In the genomic region with DNA sequence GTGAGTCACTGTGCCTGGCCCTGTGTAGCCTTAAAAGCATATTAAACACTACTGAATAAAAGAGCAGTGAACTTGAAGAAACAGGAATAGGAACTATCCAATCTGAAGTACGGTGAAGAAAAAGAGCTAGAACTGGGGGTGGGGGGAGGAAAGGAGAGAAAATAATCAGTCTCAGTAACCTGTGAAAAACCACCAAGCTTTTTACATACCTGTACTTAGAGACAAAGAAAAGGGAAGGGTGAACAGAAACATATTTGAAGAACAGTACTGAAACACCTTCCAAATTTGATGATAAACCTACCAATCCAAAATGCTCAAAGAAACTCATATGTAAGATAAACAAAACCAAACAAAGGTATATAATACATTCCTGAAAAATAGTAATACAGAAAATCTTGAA, we compare ENCODE assay signal across 1 cellular context.
TF ChIP-seq lines count a peak whose summit lies in the region.

No MANE protein-coding gene starts in this region.

TF ChIP-seq in GM23338, 12 proteins besides CTCF, POLR2A, EP300 and RAD21 (continued from another document):
- TF ChIP-seq, protein P1, sequence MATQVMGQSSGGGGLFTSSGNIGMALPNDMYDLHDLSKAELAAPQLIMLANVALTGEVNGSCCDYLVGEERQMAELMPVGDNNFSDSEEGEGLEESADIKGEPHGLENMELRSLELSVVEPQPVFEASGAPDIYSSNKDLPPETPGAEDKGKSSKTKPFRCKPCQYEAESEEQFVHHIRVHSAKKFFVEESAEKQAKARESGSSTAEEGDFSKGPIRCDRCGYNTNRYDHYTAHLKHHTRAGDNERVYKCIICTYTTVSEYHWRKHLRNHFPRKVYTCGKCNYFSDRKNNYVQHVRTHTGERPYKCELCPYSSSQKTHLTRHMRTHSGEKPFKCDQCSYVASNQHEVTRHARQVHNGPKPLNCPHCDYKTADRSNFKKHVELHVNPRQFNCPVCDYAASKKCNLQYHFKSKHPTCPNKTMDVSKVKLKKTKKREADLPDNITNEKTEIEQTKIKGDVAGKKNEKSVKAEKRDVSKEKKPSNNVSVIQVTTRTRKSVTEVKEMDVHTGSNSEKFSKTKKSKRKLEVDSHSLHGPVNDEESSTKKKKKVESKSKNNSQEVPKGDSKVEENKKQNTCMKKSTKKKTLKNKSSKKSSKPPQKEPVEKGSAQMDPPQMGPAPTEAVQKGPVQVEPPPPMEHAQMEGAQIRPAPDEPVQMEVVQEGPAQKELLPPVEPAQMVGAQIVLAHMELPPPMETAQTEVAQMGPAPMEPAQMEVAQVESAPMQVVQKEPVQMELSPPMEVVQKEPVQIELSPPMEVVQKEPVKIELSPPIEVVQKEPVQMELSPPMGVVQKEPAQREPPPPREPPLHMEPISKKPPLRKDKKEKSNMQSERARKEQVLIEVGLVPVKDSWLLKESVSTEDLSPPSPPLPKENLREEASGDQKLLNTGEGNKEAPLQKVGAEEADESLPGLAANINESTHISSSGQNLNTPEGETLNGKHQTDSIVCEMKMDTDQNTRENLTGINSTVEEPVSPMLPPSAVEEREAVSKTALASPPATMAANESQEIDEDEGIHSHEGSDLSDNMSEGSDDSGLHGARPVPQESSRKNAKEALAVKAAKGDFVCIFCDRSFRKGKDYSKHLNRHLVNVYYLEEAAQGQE (IDR thresholded peaks at IDR 0.05; ENCODE audit: unreplicated experiment), result no peak
- TF ChIP-seq CREB1 (CRISPR knock-in tag; IDR thresholded peaks at IDR 0.05; ENCODE audit: low read depth) (no peak), JUNB (IDR thresholded peaks at IDR 0.05; ENCODE audit: unreplicated experiment) (no peak), POLR2AphosphoS5 (IDR thresholded peaks at IDR 0.05; ENCODE audit: low read depth) (no peak), ZNF331 (CRISPR knock-in tag; IDR thresholded peaks at IDR 0.05; ENCODE audit: low read depth) (no peak), STAT1 (IDR thresholded peaks at IDR 0.05; ENCODE audit: unreplicated experiment) (no peak)
- TF ChIP-seq, protein P2, sequence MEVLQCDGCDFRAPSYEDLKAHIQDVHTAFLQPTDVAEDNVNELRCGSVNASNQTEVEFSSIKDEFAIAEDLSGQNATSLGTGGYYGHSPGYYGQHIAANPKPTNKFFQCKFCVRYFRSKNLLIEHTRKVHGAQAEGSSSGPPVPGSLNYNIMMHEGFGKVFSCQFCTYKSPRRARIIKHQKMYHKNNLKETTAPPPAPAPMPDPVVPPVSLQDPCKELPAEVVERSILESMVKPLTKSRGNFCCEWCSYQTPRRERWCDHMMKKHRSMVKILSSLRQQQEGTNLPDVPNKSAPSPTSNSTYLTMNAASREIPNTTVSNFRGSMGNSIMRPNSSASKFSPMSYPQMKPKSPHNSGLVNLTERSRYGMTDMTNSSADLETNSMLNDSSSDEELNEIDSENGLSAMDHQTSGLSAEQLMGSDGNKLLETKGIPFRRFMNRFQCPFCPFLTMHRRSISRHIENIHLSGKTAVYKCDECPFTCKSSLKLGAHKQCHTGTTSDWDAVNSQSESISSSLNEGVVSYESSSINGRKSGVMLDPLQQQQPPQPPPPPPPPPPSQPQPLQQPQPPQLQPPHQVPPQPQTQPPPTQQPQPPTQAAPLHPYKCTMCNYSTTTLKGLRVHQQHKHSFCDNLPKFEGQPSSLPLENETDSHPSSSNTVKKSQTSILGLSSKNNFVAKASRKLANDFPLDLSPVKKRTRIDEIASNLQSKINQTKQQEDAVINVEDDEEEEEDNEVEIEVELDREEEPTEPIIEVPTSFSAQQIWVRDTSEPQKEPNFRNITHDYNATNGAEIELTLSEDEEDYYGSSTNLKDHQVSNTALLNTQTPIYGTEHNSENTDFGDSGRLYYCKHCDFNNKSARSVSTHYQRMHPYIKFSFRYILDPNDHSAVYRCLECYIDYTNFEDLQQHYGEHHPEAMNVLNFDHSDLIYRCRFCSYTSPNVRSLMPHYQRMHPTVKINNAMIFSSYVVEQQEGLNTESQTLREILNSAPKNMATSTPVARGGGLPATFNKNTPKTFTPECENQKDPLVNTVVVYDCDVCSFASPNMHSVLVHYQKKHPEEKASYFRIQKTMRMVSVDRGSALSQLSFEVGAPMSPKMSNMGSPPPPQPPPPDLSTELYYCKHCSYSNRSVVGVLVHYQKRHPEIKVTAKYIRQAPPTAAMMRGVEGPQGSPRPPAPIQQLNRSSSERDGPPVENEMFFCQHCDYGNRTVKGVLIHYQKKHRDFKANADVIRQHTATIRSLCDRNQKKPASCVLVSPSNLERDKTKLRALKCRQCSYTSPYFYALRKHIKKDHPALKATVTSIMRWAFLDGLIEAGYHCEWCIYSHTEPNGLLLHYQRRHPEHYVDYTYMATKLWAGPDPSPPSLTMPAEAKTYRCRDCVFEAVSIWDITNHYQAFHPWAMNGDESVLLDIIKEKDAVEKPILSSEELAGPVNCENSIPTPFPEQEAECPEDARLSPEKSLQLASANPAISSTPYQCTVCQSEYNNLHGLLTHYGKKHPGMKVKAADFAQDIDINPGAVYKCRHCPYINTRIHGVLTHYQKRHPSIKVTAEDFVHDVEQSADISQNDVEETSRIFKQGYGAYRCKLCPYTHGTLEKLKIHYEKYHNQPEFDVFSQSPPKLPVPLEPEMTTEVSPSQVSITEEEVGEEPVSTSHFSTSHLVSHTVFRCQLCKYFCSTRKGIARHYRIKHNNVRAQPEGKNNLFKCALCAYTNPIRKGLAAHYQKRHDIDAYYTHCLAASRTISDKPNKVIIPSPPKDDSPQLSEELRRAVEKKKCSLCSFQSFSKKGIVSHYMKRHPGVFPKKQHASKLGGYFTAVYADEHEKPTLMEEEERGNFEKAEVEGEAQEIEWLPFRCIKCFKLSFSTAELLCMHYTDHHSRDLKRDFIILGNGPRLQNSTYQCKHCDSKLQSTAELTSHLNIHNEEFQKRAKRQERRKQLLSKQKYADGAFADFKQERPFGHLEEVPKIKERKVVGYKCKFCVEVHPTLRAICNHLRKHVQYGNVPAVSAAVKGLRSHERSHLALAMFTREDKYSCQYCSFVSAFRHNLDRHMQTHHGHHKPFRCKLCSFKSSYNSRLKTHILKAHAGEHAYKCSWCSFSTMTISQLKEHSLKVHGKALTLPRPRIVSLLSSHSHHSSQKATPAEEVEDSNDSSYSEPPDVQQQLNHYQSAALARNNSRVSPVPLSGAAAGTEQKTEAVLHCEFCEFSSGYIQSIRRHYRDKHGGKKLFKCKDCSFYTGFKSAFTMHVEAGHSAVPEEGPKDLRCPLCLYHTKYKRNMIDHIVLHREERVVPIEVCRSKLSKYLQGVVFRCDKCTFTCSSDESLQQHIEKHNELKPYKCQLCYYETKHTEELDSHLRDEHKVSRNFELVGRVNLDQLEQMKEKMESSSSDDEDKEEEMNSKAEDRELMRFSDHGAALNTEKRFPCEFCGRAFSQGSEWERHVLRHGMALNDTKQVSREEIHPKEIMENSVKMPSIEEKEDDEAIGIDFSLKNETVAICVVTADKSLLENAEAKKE (CRISPR knock-in tag; IDR thresholded peaks at IDR 0.05), result no peak
